In genomic region chr10:637221-637620, GRCh38 we compare ENCODE assay signal across 19 cellular contexts. TPM values are rescaled to one million over a fixed set of nuclear protein-coding genes. Genes with fewer than 3 reads are reported as not detected.
DNase-seq lines count a peak whose midpoint lies in the region; ATAC-seq and TF ChIP-seq lines count a peak whose summit lies in the region.
"Had no signal": no experiment of that assay in that cellular context is flagged by ENCODE, and none has a peak within 500 bp of the region (broad histone marks: within the 10 kb centered on the region; RNA-seq: fewer than 3 reads in every experiment).

No MANE protein-coding gene starts in this region.

- peak overlapping the region; percentile 65 for H3K27ac Mint-ChIP-seq in nephron progenitor cell
- H3K27ac Mint-ChIP-seq in type B pancreatic cell, result peak overlapping the region; percentile 93
- H3K27ac Mint-ChIP-seq: CD8-positive, alpha-beta T cell; IgD-negative memory B cell had no signal

- H3K36me3 Mint-ChIP-seq in nephron progenitor cell (ENCODE audit: low read depth) (peaks cover 12% of the 10 kb centered on the region), type B pancreatic cell (peaks cover 6% of the 10 kb centered on the region)
- H3K36me3 Mint-ChIP-seq: CD8-positive, alpha-beta T cell had no signal

- H3K27me3 Mint-ChIP-seq in nephron progenitor cell (ENCODE audit: low read depth, poor library complexity) (no peaks in the 10 kb centered on the region), type B pancreatic cell (no peaks in the 10 kb centered on the region)

- H3K27me3 ChIP-seq in mammary epithelial cell (ENCODE audit: insufficient read depth, low read length), result no peaks in the 10 kb centered on the region
- H3K27me3 ChIP-seq: BE2C had no signal

- H3K4me3 Mint-ChIP-seq in nephron progenitor cell (no peak overlapping the region), type B pancreatic cell (peak overlapping the region; percentile 32)
- H3K4me3 Mint-ChIP-seq: CD8-positive, alpha-beta T cell had no signal

- WGBS in mammary epithelial cell (ENCODE audit: low coverage, missing lambda C conversion rate), result 76% methylated on average over 8 of the region's 8 CpGs

- H3K27ac ChIP-seq in mammary epithelial cell (ENCODE audit: insufficient read depth, low read depth, low read length), result no peak overlapping the region
- H3K27ac ChIP-seq: HL-60 had no signal

- no peaks in the 10 kb centered on the region for H3K4me1 ChIP-seq in mammary epithelial cell (ENCODE audit: insufficient read depth, low read length)
- H3K4me1 ChIP-seq: BE2C had no signal

- no peaks in the 10 kb centered on the region for H3K79me2 ChIP-seq in mammary epithelial cell (ENCODE audit: insufficient read depth, low read length)

- intact Hi-C loops in mammary epithelial cell (cut with micrococcal nuclease), result no loop called here

- H3K9me3 ChIP-seq in mammary epithelial cell (replicated peaks; ENCODE audit: insufficient read depth, low read length), result peaks cover 53% of the 10 kb centered on the region
- H3K9me3 ChIP-seq: BE2C had no signal

- no TSS peak for BruUV-seq in mammary epithelial cell (replicated peaks; lab: Mats Ljungman, UMichigan)

- peak; percentile 59 to 75 for DNase-seq in T47D (ENCODE audit: low read depth in 1 of 2, low spot score in 1 of 2)
- DNase-seq in mammary epithelial cell, result no peak
- no peak for DNase-seq in nephron progenitor cell
- DNase-seq in type B pancreatic cell (ENCODE audit: extremely low spot score, unreplicated experiment), result no peak
- DNase-seq in NCI-H2227 (lab: John Stamatoyannopoulos, UW; ENCODE audit: unreplicated experiment), result no peak
- no peak for DNase-seq in activated T-cell treated with anti-CD3 and anti-CD28 coated beads for 4 hours
- no peak for DNase-seq in midbrain (lab: John Stamatoyannopoulos, UW)
- DNase-seq: 8988T; BE2C; CD8-positive, alpha-beta T cell; Kasumi-1; MM.1S; NCI-H1105; NCI-H1694 treated with DMSO at 0.1 percent for 48 hours; NCI-H526 treated with DMSO at 0.1 percent for 48 hours had no signal

- TF ChIP-seq CTCF in mammary epithelial cell (conservative IDR thresholded peaks at IDR 0.05 in 1 of 2, IDR thresholded peaks at IDR 0.05 in 1 of 2; ENCODE audit: extremely low read depth in 1 of 2, insufficient read depth in 1 of 2, low read depth in 1 of 2, low read length in 2 of 2) (no peak), nephron progenitor cell (IDR thresholded peaks at IDR 0.05) (no peak), type B pancreatic cell (conservative IDR thresholded peaks at IDR 0.05) (no peak)

- H3K4me1 Mint-ChIP-seq in nephron progenitor cell (peaks cover 42% of the 10 kb centered on the region), type B pancreatic cell (ENCODE audit: unreplicated experiment) (peaks cover 32% of the 10 kb centered on the region)
- H3K4me1 Mint-ChIP-seq: IgD-negative memory B cell had no signal

- H2AFZ ChIP-seq in mammary epithelial cell (ENCODE audit: low read depth, low read length), result no peak overlapping the region

- dilution Hi-C loops in mammary epithelial cell (cut with HindIII; ENCODE audit: low sequenced_read_pairs), result no loop called here

- no peak overlapping the region for H3K4me3 ChIP-seq in mammary epithelial cell (replicated peaks in 1 of 3; ENCODE audit: insufficient read depth in 1 of 3, low read depth in 2 of 3, low read length in 3 of 3)

- CTCF ChIA-PET in mammary epithelial cell (lab: Charles Lee; ENCODE audit: low non-redundant PET), result no interaction called here

- peaks cover 9% of the 10 kb centered on the region for H3K9me3 Mint-ChIP-seq in nephron progenitor cell
- no peaks in the 10 kb centered on the region for H3K9me3 Mint-ChIP-seq in type B pancreatic cell
- H3K9me3 Mint-ChIP-seq: CD8-positive, alpha-beta T cell had no signal

- H4K20me1 ChIP-seq in mammary epithelial cell (ENCODE audit: insufficient read depth, low read length), result no peaks in the 10 kb centered on the region

- H3K9ac ChIP-seq in mammary epithelial cell (ENCODE audit: insufficient read depth, low read length), result no peak overlapping the region

- ATAC-seq in esophagus mucosa, result peak; percentile 70
- ATAC-seq: CD8-positive, alpha-beta T cell; HCT116 had no signal

- in situ Hi-C loops in T47D (cut with HindIII; ENCODE audit: low pct_unique_long_range_greater_than_20kb, low sequenced_read_pairs), result no loop called here
- in situ Hi-C loops in mammary epithelial cell (cut with MboI; ENCODE audit: low sequenced_read_pairs in 2 of 2), result no loop called here

- H3K36me3 ChIP-seq in mammary epithelial cell (ENCODE audit: insufficient read depth, low read length), result no peaks in the 10 kb centered on the region
- H3K36me3 ChIP-seq: BE2C had no signal

- no peak overlapping the region for H3K4me2 ChIP-seq in mammary epithelial cell (ENCODE audit: insufficient read depth, low read depth, low read length)

RNA-seq across cellular contexts. Expression of gene DIP2C, which starts 52.2 kb away (rescaled TPM):
- total RNA-seq in mammary epithelial cell, result 1 to 10 TPM; 7.1 to 7.3 TPM
- 0.10 TPM for polyA plus RNA-seq in mammary epithelial cell
- not detected for polyA minus RNA-seq in mammary epithelial cell
- 3.6 TPM for total RNA-seq in esophagus mucosa
- total RNA-seq in type B pancreatic cell (ENCODE audit: low replicate concordance), result 22.6 and 23.1 TPM in 2 replicates

Comparison
In these comparisons a context has a peak if more than half of its experiments do, and no peak if none do; other contexts are left out.
1. DNase-seq: peak in T47D (2 of 2); none in mammary epithelial cell (single experiment), nephron progenitor cell (single experiment), type B pancreatic cell (single experiment), NCI-H2227 (single experiment), activated T-cell treated with anti-CD3 and anti-CD28 coated beads for 4 hours (single experiment) and midbrain (single experiment).